1 cellular context compared by ENCODE assay signal in genomic region chr7:111914287-111914686, GRCh38.
TF ChIP-seq lines count a peak whose summit lies in the region.

No MANE protein-coding gene starts in this region.

TF ChIP-seq in H1, 55 proteins besides CTCF, POLR2A, EP300 and RAD21:
- TF ChIP-seq ATF3 (IDR thresholded peaks at IDR 0.05; ENCODE audit: insufficient read depth, low read depth, low read length): no peak
- TF ChIP-seq E2F6 (IDR thresholded peaks at IDR 0.05): no peak
- no peak for TF ChIP-seq HDAC6 (IDR thresholded peaks at IDR 0.05; ENCODE audit: low read depth, low read length)
- TF ChIP-seq CBX8 (IDR thresholded peaks at IDR 0.05; ENCODE audit: borderline replicate concordance, low read depth, low read length): no peak
- TF ChIP-seq CHD2 (IDR thresholded peaks at IDR 0.05; ENCODE audit: low read length): no peak
- no peak for TF ChIP-seq SAP30 (IDR thresholded peaks at IDR 0.05; ENCODE audit: insufficient read depth, insufficient replicate concordance, low read length)
- no peak for TF ChIP-seq BCL11A (IDR thresholded peaks at IDR 0.05; ENCODE audit: low read depth in 2 of 2, low read length in 2 of 2)
- no peak for TF ChIP-seq CTBP2 (IDR thresholded peaks at IDR 0.05; ENCODE audit: borderline replicate concordance, insufficient read depth, insufficient read length, low read length)
- no peak for TF ChIP-seq SIRT6 (IDR thresholded peaks at IDR 0.05; ENCODE audit: low read length)
- no peak for TF ChIP-seq CBX5 (IDR thresholded peaks at IDR 0.05; ENCODE audit: low read depth, low read length)
